8 cellular contexts compared by ENCODE assay signal in the genomic region with DNA sequence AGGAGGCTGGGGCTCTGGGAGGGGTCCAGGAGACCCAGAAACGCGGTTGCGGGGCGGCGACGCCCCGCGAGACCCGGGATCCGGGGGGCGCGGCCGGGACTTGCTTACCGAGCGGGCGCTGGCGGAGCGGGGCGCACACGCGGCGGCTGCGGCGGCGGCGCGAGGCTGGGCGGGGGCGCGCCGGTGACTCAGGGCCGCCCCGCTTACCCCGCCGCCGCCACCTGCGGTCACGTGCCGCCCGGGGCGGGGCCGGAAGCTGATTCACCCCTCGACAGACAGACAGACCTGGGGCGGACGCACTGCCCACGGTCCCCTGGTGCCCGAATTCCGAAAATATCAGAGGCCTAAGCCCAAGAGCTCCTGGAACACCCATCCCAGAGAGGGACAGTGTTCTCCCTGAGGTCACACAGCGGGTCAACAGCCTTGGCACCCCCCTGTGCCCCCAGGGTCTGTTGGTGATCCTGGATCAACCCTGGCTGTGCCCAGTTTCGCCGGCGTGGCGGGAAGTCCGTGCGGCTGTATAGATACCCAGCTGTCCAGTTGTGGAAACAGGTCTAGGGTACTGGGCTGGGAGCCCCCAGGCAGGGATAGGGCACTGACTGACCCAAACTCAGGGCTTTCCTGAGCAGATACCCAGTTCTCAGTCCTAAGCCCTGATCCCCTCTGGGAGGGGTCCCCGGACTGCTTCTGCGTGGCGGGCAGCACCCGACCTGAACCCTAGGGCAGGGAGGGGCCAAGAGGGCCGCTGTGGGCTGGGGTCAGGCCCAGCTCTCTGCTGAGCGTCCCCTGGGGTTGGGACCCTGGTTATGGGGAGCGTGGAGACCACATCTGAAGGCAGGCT. TPM values are rescaled to one million over a fixed set of nuclear protein-coding genes. Genes with fewer than 3 reads are reported as not detected.
DNase-seq lines count a peak whose midpoint lies in the region; ATAC-seq and TF ChIP-seq lines count a peak whose summit lies in the region.

TSS of gene FAM83G (minus strand) at position 164 of the 841 bp plus-strand sequence. CDS start 723 bp downstream, outside the sequence.

- DNase-seq in CD8-positive, alpha-beta memory T cell = peak; percentile 79 to 93 (median 83)
- DNase-seq in HuH-7 (ENCODE audit: low spot score) (peak; percentile 78), astrocyte of the cerebellum (ENCODE audit: low read depth) (peak; percentile 12), COLO829 (ENCODE audit: low spot score) (no peak)
- DNase-seq in stimulated activated CD4-positive, alpha-beta T cell treated with anti-CD3 and anti-CD28 coated beads, Interleukin-12 subunit alpha, Interleukin-12 subunit beta, amount 100 ng/mL, for 48 hours (ENCODE audit: low read depth in 2 of 3, low spot score in 1 of 3) = peak; percentile 76 to 84 (median 76)

- no peaks in the 10 kb centered on the region for H3K9me3 ChIP-seq in CD8-positive, alpha-beta memory T cell (ENCODE audit: low read length)
- no peaks in the 10 kb centered on the region for H3K9me3 ChIP-seq in iPS-18a (ENCODE audit: control insufficient read depth, low read depth, low read length)

- CTCF ChIA-PET in CD8-positive, alpha-beta memory T cell (lab: Charles Lee) = interaction anchor here (1.2 to 2.6 kb wide), 3 partner anchors 18 to 57 kb away, joined by 3 to 10 read pairs (median 5); no protein-coding TSS in a partner anchor

- H3K4me3 Mint-ChIP-seq in CD8-positive, alpha-beta memory T cell = peak within 1 kb of the TSS; percentile 87 to 98 (median 91)

- peaks cover 28 to 45% (median 32%) of the 10 kb centered on the region in 3 donors for H3K4me1 Mint-ChIP-seq in CD8-positive, alpha-beta memory T cell

- POLR2A ChIA-PET in CD8-positive, alpha-beta memory T cell (lab: Charles Lee) = interaction anchor here (1.1 to 1.3 kb wide), 2 partner anchors 14 to 45 kb away, joined by 3 to 4 read pairs; no protein-coding TSS in a partner anchor

- H3K4me3 ChIP-seq in CD8-positive, alpha-beta memory T cell (ENCODE audit: low read length) = peak within 1 kb of the TSS; percentile 59
- H3K4me3 ChIP-seq in astrocyte of the cerebellum (ENCODE audit: low read depth, low read length) (peak within 1 kb of the TSS; percentile 59), iPS-18a (ENCODE audit: low read length) (peak within 1 kb of the TSS; percentile 72)

- peak; percentile 55 for ATAC-seq in GM21360 (IDR thresholded peaks at IDR 0.05; ENCODE audit: unreplicated experiment)

- H3K9me3 Mint-ChIP-seq in CD8-positive, alpha-beta memory T cell = no peaks in the 10 kb centered on the region

- peak within 1 kb of the TSS; percentile 70 for H3K9ac ChIP-seq in iPS-18a (ENCODE audit: low read length)

- H3K36me3 ChIP-seq in CD8-positive, alpha-beta memory T cell (ENCODE audit: insufficient read depth, low read length) = no peaks in the 10 kb centered on the region
- peaks cover 7% of the 10 kb centered on the region for H3K36me3 ChIP-seq in iPS-18a (ENCODE audit: control insufficient read depth, low read depth, low read length)

- intact Hi-C loops in T-helper 2 cell treated with Interferon-gamma antibody and Interleukin-4, amounts not matched to agents 100 ng/mL and 5 ng/mL, for 36 hours (cut with micrococcal nuclease) = loop anchor here (10.0 kb wide), 1 partner anchor 780 kb away; the partner anchor contains the start of gene LLGL1

- peaks cover 36% of the 10 kb centered on the region for H3K4me1 ChIP-seq in CD8-positive, alpha-beta memory T cell (ENCODE audit: insufficient read depth, low read length)
- H3K4me1 ChIP-seq in iPS-18a (ENCODE audit: control insufficient read depth, low read depth, low read length) = peaks cover 6% of the 10 kb centered on the region

- H3K27me3 Mint-ChIP-seq in CD8-positive, alpha-beta memory T cell = no peaks in the 10 kb centered on the region

- peaks cover 0 to 19% (median 0%) of the 10 kb centered on the region in 3 donors for H3K36me3 Mint-ChIP-seq in CD8-positive, alpha-beta memory T cell

- peak within 1 kb of the TSS; percentile 78 to 99 (median 95) for H3K27ac Mint-ChIP-seq in CD8-positive, alpha-beta memory T cell

- no peak for TF ChIP-seq CTCF in astrocyte of the cerebellum (IDR thresholded peaks at IDR 0.05; ENCODE audit: low read depth, low read length, missing control alignments)

- H3K27me3 ChIP-seq in CD8-positive, alpha-beta memory T cell (ENCODE audit: insufficient read depth, low read length, poor library complexity, severe bottlenecking) = no peaks in the 10 kb centered on the region
- H3K27me3 ChIP-seq in iPS-18a (ENCODE audit: control insufficient read depth, insufficient read depth, low read length) = no peaks in the 10 kb centered on the region

- peak within 1 kb of the TSS; percentile 59 for H3K27ac ChIP-seq in CD8-positive, alpha-beta memory T cell (ENCODE audit: low read depth, low read length)
- no peak within 1 kb of the TSS for H3K27ac ChIP-seq in iPS-18a (ENCODE audit: low read length)

- in situ Hi-C loops in astrocyte of the cerebellum (cut with HindIII; ENCODE audit: low sequenced_read_pairs) = no loop called here

RNA-seq across cellular contexts. Expression of gene FAM83G, which starts in this region (rescaled TPM):
- total RNA-seq in CD8-positive, alpha-beta memory T cell = 10 to 100 TPM; 13.1 to 14.6 TPM
- polyA plus RNA-seq in CD8-positive, alpha-beta memory T cell = 7.3 TPM
- total RNA-seq in T-helper 2 cell treated with Interferon-gamma antibody and Interleukin-4, amounts not matched to agents 100 ng/mL and 5 ng/mL, for 36 hours = 11.0 and 11.4 TPM in 2 replicates
